In genomic region chr7:125681508-125681907, GRCh38 we compare ENCODE assay signal across 14 cellular contexts.
A peak's percentile ranks its signal among the peaks of the same experiment; 100 is the strongest.
DNase-seq lines count a peak whose midpoint lies in the region; ATAC-seq and TF ChIP-seq lines count a peak whose summit lies in the region.
"Had no signal": no experiment of that assay in that cellular context is flagged by ENCODE, and none has a peak within 500 bp of the region (broad histone marks: within the 10 kb centered on the region; RNA-seq: fewer than 3 reads in every experiment).

No MANE protein-coding gene starts in this region.

- no peaks in the 10 kb centered on the region for H3K36me3 ChIP-seq in upper lobe of left lung

- H3K4me3 ChIP-seq in upper lobe of left lung: no peak overlapping the region

- no peaks in the 10 kb centered on the region for H3K4me1 Mint-ChIP-seq in T-helper 17 cell
- H3K4me1 Mint-ChIP-seq: CD8-positive, alpha-beta memory T cell had no signal

- DNase-seq in upper lobe of left lung: no peak
- DNase-seq in GF-D8 (lab: John Stamatoyannopoulos, UW): no peak
- no peak for DNase-seq in NCI-H1105 treated with DMSO at 0.1 percent for 48 hours (lab: John Stamatoyannopoulos, UW)
- no peak for DNase-seq in T-helper 17 cell
- DNase-seq: CD8-positive, alpha-beta memory T cell; KBM-7; NCI-H2227 treated with DMSO at 0.1 percent for 48 hours; NCI-H526; OCI-M1; T-helper 9 cell had no signal

- WGBS in upper lobe of left lung, 2 donors: 65 to 77% methylated on average over 3 of the region's 3 CpGs

- H3K36me3 Mint-ChIP-seq in T-helper 17 cell (ENCODE audit: low read depth): no peaks in the 10 kb centered on the region
- H3K36me3 Mint-ChIP-seq: CD8-positive, alpha-beta memory T cell had no signal

- TF ChIP-seq POLR2A in upper lobe of left lung (IDR thresholded peaks at IDR 0.05): no peak

- no peak for TF ChIP-seq CTCF in upper lobe of left lung (IDR thresholded peaks at IDR 0.05)

- no peak overlapping the region for H3K27ac Mint-ChIP-seq in T-helper 17 cell
- H3K27ac Mint-ChIP-seq: CD8-positive, alpha-beta memory T cell had no signal

- H3K27me3 ChIP-seq in upper lobe of left lung: no peaks in the 10 kb centered on the region

- no peak overlapping the region for H3K4me3 Mint-ChIP-seq in T-helper 17 cell
- H3K4me3 Mint-ChIP-seq: CD8-positive, alpha-beta memory T cell had no signal

- no peaks in the 10 kb centered on the region for H3K9me3 ChIP-seq in upper lobe of left lung
- H3K9me3 ChIP-seq in T-helper 17 cell (ENCODE audit: control insufficient read depth, low read length, poor library complexity, severe bottlenecking): no peaks in the 10 kb centered on the region

- ATAC-seq in GM21360 (IDR thresholded peaks at IDR 0.05; ENCODE audit: unreplicated experiment): peak; percentile 86
- ATAC-seq in HG02798 (IDR thresholded peaks at IDR 0.05; ENCODE audit: poor library complexity, unreplicated experiment): peak; percentile 84
- peak; percentile 69 for ATAC-seq in HG03378 (IDR thresholded peaks at IDR 0.05; ENCODE audit: unreplicated experiment)
- no peak for ATAC-seq in upper lobe of left lung (ENCODE audit: low FRiP score in 2 of 2)
- no peak for ATAC-seq in T-helper 17 cell

- no peaks in the 10 kb centered on the region for H3K4me1 ChIP-seq in upper lobe of left lung

- no peak for TF ChIP-seq EP300 in upper lobe of left lung (IDR thresholded peaks at IDR 0.05)

- no peaks in the 10 kb centered on the region for H3K27me3 Mint-ChIP-seq in T-helper 17 cell
- H3K27me3 Mint-ChIP-seq: CD8-positive, alpha-beta memory T cell had no signal

- no peak overlapping the region for H3K27ac ChIP-seq in upper lobe of left lung
- H3K27ac ChIP-seq: RWPE1 had no signal

Comparison
In these comparisons a context has a peak if more than half of its experiments do, and no peak if none do; other contexts are left out.
1. ATAC-seq: peak in GM21360 (single experiment), HG02798 (single experiment) and HG03378 (single experiment); none in upper lobe of left lung (0 of 2) and T-helper 17 cell (single experiment).